In genomic region chr10:86769991-86770390, GRCh38 we compare ENCODE assay signal across 20 cellular contexts.
"Had no signal": no experiment of that assay in that cellular context is flagged by ENCODE, and none has a peak within 500 bp of the region (broad histone marks: within the 10 kb centered on the region; RNA-seq: fewer than 3 reads in every experiment).

No MANE protein-coding gene starts in this region.

- DNase-seq: activated CD4-positive, alpha-beta T cell treated with anti-CD3 and anti-CD28 coated beads, Interleukin-2, amount 10 ng/mL, durations not matched to agents 7 days and 5 days; activated CD4-positive, CD25-positive, alpha-beta regulatory T cell treated with anti-CD3 and anti-CD28 coated beads, Interleukin-2, amount 50 U/mL, for 72 hours; activated CD8-positive, alpha-beta T cell treated with anti-CD3 and anti-CD28 coated beads for 36 hours; activated gamma-delta T cell treated with Interleukin-2 at 50 U/mL for 16 hours; anterior cingulate cortex; brain microvascular endothelial cell; colonic mucosa; dorsolateral prefrontal cortex; heart left ventricle; kidney; nucleus accumbens; stimulated activated CD4-positive, alpha-beta T cell treated with anti-CD3 and anti-CD28 coated beads, Interleukin-2, amount 100 ng/mL, for 48 hours; stimulated activated CD8-positive, alpha-beta memory T cell treated with anti-CD3 and anti-CD28 coated beads, Interleukin-4, amount 100 ng/mL, for 48 hours; stimulated activated naive B cell treated with anti-CD40 and anti-IgM and Interleukin-4, amounts not matched to agents 10 μg/mL and 1 μg/mL and 100 μg/mL, for 72 hours; transverse colon; uterus had no signal

- H3K27me3 Mint-ChIP-seq: activated CD8-positive, alpha-beta T cell treated with anti-CD3 and anti-CD28 coated beads for 36 hours; activated naive CD4-positive, alpha-beta T cell treated with anti-CD3 and anti-CD28 coated beads, Interleukin-2, amount 50 U/mL, for 24 hours; natural killer cell treated with Interleukin-12 subunit alpha and Interleukin-12 subunit beta and Interleukin-15 and Interleukin-18, amount 100 ng/mL, for 72 hours had no signal

- H3K27ac Mint-ChIP-seq: activated CD4-positive, alpha-beta T cell treated with anti-CD3 and anti-CD28 coated beads, Interleukin-2, amount 10 ng/mL, durations not matched to agents 7 days and 5 days; activated CD8-positive, alpha-beta T cell treated with anti-CD3 and anti-CD28 coated beads for 36 hours; activated T-helper 1 cell treated with anti-CD3 and anti-CD28 coated beads, Interleukin-12 subunit alpha, Interleukin-12 subunit beta, Interleukin-2, Interleukin-4 antibody, amounts not matched to agents 30 ng/mL and 10 ng/mL and 1 ng/mL, durations not matched to agents 14 hours and 24 hours and 36 hours; natural killer cell treated with Interleukin-12 subunit alpha and Interleukin-12 subunit beta and Interleukin-15 and Interleukin-18, amount 100 ng/mL, for 72 hours; stimulated activated naive B cell treated with anti-CD40 and anti-IgM and Interleukin-4, amounts not matched to agents 10 μg/mL and 1 μg/mL and 100 μg/mL, for 72 hours had no signal

- H3K4me1 ChIP-seq: colonic mucosa, uterus had no signal

- H3K9me3 ChIP-seq: colonic mucosa, heart left ventricle, transverse colon, uterus had no signal

- H3K27ac ChIP-seq: brain microvascular endothelial cell, colonic mucosa, dorsolateral prefrontal cortex, heart left ventricle, transverse colon, uterus, VCaP had no signal

- H3K4me3 Mint-ChIP-seq: activated CD4-positive, alpha-beta T cell treated with anti-CD3 and anti-CD28 coated beads, Interleukin-2, amount 10 ng/mL, durations not matched to agents 7 days and 5 days; activated CD8-positive, alpha-beta T cell treated with anti-CD3 and anti-CD28 coated beads for 36 hours; activated naive CD4-positive, alpha-beta T cell treated with anti-CD3 and anti-CD28 coated beads, Interleukin-2, amount 50 U/mL, for 24 hours; activated T-helper 1 cell treated with anti-CD3 and anti-CD28 coated beads, Interleukin-12 subunit alpha, Interleukin-12 subunit beta, Interleukin-2, Interleukin-4 antibody, amounts not matched to agents 30 ng/mL and 10 ng/mL and 1 ng/mL, durations not matched to agents 14 hours and 24 hours and 36 hours; natural killer cell treated with Interleukin-12 subunit alpha and Interleukin-12 subunit beta and Interleukin-15 and Interleukin-18, amount 100 ng/mL, for 72 hours; stimulated activated naive B cell treated with anti-CD40 and anti-IgM and Interleukin-4, amounts not matched to agents 10 μg/mL and 1 μg/mL and 100 μg/mL, for 72 hours had no signal

- H3K4me1 Mint-ChIP-seq: stimulated activated naive B cell treated with anti-CD40 and anti-IgM and Interleukin-4, amounts not matched to agents 10 μg/mL and 1 μg/mL and 100 μg/mL, for 72 hours had no signal

- H3K36me3 ChIP-seq: brain microvascular endothelial cell, colonic mucosa, heart left ventricle, transverse colon, uterus had no signal

- H3K9me3 Mint-ChIP-seq: activated CD4-positive, alpha-beta T cell treated with anti-CD3 and anti-CD28 coated beads, Interleukin-2, amount 10 ng/mL, durations not matched to agents 7 days and 5 days; activated CD8-positive, alpha-beta T cell treated with anti-CD3 and anti-CD28 coated beads for 36 hours; activated naive CD4-positive, alpha-beta T cell treated with anti-CD3 and anti-CD28 coated beads, Interleukin-2, amount 50 U/mL, for 24 hours; activated T-helper 1 cell treated with anti-CD3 and anti-CD28 coated beads, Interleukin-12 subunit alpha, Interleukin-12 subunit beta, Interleukin-2, Interleukin-4 antibody, amounts not matched to agents 30 ng/mL and 10 ng/mL and 1 ng/mL, durations not matched to agents 14 hours and 24 hours and 36 hours; natural killer cell treated with Interleukin-12 subunit alpha and Interleukin-12 subunit beta and Interleukin-15 and Interleukin-18, amount 100 ng/mL, for 72 hours; stimulated activated naive B cell treated with anti-CD40 and anti-IgM and Interleukin-4, amounts not matched to agents 10 μg/mL and 1 μg/mL and 100 μg/mL, for 72 hours had no signal

- H3K27me3 ChIP-seq: brain microvascular endothelial cell, colonic mucosa, dorsolateral prefrontal cortex, transverse colon, uterus had no signal

- H3K36me3 Mint-ChIP-seq: activated naive CD4-positive, alpha-beta T cell treated with anti-CD3 and anti-CD28 coated beads, Interleukin-2, amount 50 U/mL, for 24 hours; natural killer cell treated with Interleukin-12 subunit alpha and Interleukin-12 subunit beta and Interleukin-15 and Interleukin-18, amount 100 ng/mL, for 72 hours; stimulated activated naive B cell treated with anti-CD40 and anti-IgM and Interleukin-4, amounts not matched to agents 10 μg/mL and 1 μg/mL and 100 μg/mL, for 72 hours had no signal

- H3K4me3 ChIP-seq: colonic mucosa, dorsolateral prefrontal cortex, heart left ventricle, transverse colon, uterus had no signal

- ATAC-seq: activated CD8-positive, alpha-beta T cell treated with anti-CD3 and anti-CD28 coated beads for 36 hours; natural killer cell treated with Interleukin-12 subunit alpha and Interleukin-12 subunit beta and Interleukin-15 and Interleukin-18, amount 100 ng/mL, for 72 hours; stimulated activated naive B cell treated with anti-CD40 and anti-IgM and Interleukin-4, amounts not matched to agents 10 μg/mL and 1 μg/mL and 100 μg/mL, for 72 hours had no signal
